In genomic region chr7:155975490-155975889, GRCh38 we compare ENCODE assay signal across 28 cellular contexts.
A peak's percentile ranks its signal among the peaks of the same experiment; 100 is the strongest.
DNase-seq lines count a peak whose midpoint lies in the region; ATAC-seq and TF ChIP-seq lines count a peak whose summit lies in the region.
"Had no signal": no experiment of that assay in that cellular context is flagged by ENCODE, and none has a peak within 500 bp of the region (broad histone marks: within the 10 kb centered on the region; RNA-seq: fewer than 3 reads in every experiment).

No MANE protein-coding gene starts in this region.

- no peak for TF ChIP-seq POLR2A in thyroid gland (IDR thresholded peaks at IDR 0.05)

- no peaks in the 10 kb centered on the region for H3K27me3 ChIP-seq in upper lobe of right lung
- no peaks in the 10 kb centered on the region for H3K27me3 ChIP-seq in thyroid gland
- H3K27me3 ChIP-seq in WERI-Rb-1 (ENCODE audit: insufficient read depth, low read depth, severe bottlenecking) = peaks cover 90% of the 10 kb centered on the region
- H3K27me3 ChIP-seq: ascending aorta, right atrium auricular region, tibial nerve had no signal

- no peaks in the 10 kb centered on the region for H3K9me3 ChIP-seq in upper lobe of right lung
- H3K9me3 ChIP-seq in thyroid gland = no peaks in the 10 kb centered on the region
- H3K9me3 ChIP-seq in WERI-Rb-1 (ENCODE audit: severe bottlenecking) = no peaks in the 10 kb centered on the region
- H3K9me3 ChIP-seq: ascending aorta, right atrium auricular region, SJSA1, tibial nerve had no signal

- no peak overlapping the region for H3K4me3 ChIP-seq in coronary artery
- no peak overlapping the region for H3K4me3 ChIP-seq in upper lobe of right lung
- no peak overlapping the region for H3K4me3 ChIP-seq in thyroid gland (replicated peaks in 1 of 3)
- H3K4me3 ChIP-seq in WERI-Rb-1 (ENCODE audit: low read depth, low read length) = no peak overlapping the region
- H3K4me3 ChIP-seq: ascending aorta, GM23248, right atrium auricular region, SJSA1, tibial nerve had no signal

- no peak overlapping the region for H3K4me3 Mint-ChIP-seq in activated T-cell treated with anti-CD3 and anti-CD28 coated beads, Interleukin-2, amount 50 U/mL, for 24 hours
- no peak overlapping the region for H3K4me3 Mint-ChIP-seq in osteocyte (ENCODE audit: unreplicated experiment)
- H3K4me3 Mint-ChIP-seq: activated CD4-positive, alpha-beta T cell treated with anti-CD3 and anti-CD28 coated beads, Interleukin-2, amount 10 ng/mL, durations not matched to agents 7 days and 5 days; immature natural killer cell; stimulated activated naive CD8-positive, alpha-beta T cell treated with anti-CD3 and anti-CD28 coated beads, Interleukin-15, Interleukin-2, amounts not matched to agents 100 ng/mL and 50 ng/mL, for 24 hours; T-cell; WTC11 had no signal

- H3K36me3 ChIP-seq in upper lobe of right lung (no peaks in the 10 kb centered on the region), thyroid gland (no peaks in the 10 kb centered on the region), WERI-Rb-1 (no peaks in the 10 kb centered on the region)
- H3K36me3 ChIP-seq: ascending aorta, right atrium auricular region, SJSA1, tibial nerve had no signal

- intact Hi-C loops in upper lobe of right lung (cut with DNase I) (no loop called here), thyroid gland (cut with DNase I) (no loop called here)

- peak; percentile 12 for DNase-seq in activated T-cell treated with anti-CD3 and anti-CD28 coated beads, Interleukin-2, amount 50 U/mL, for 24 hours
- DNase-seq in activated T-cell treated with anti-CD3 and anti-CD28 coated beads for 4 hours (no peak), coronary artery (ENCODE audit: low spot score) (peak; percentile 19), osteocyte (ENCODE audit: extremely low spot score, unreplicated experiment) (peak; percentile 62), upper lobe of right lung (peak; percentile 44), thyroid gland (no peak), WERI-Rb-1 (no peak), H4 (ENCODE audit: low spot score) (no peak)
- DNase-seq: activated CD4-positive, alpha-beta T cell treated with anti-CD3 and anti-CD28 coated beads, Interleukin-2, amount 10 ng/mL, durations not matched to agents 7 days and 5 days; Calu3; DMS79 treated with DMSO at 0.1 percent for 48 hours; effector CD8-positive, alpha-beta T cell; GF-D8; GM23248; immature natural killer cell; NCI-H1694; RPMI8226; stimulated activated CD4-positive, alpha-beta T cell treated with anti-CD3 and anti-CD28 coated beads, Interleukin-2, amount 100 ng/mL, for 24 hours had no signal

- H3K27ac Mint-ChIP-seq in activated T-cell treated with anti-CD3 and anti-CD28 coated beads, Interleukin-2, amount 50 U/mL, for 24 hours = no peak overlapping the region
- no peak overlapping the region for H3K27ac Mint-ChIP-seq in osteocyte (ENCODE audit: unreplicated experiment)
- H3K27ac Mint-ChIP-seq: activated CD4-positive, alpha-beta T cell treated with anti-CD3 and anti-CD28 coated beads, Interleukin-2, amount 10 ng/mL, durations not matched to agents 7 days and 5 days; immature natural killer cell; stimulated activated naive CD8-positive, alpha-beta T cell treated with anti-CD3 and anti-CD28 coated beads, Interleukin-15, Interleukin-2, amounts not matched to agents 100 ng/mL and 50 ng/mL, for 24 hours; T-cell; WTC11 had no signal

- H3K4me1 ChIP-seq in upper lobe of right lung (no peaks in the 10 kb centered on the region), thyroid gland (no peaks in the 10 kb centered on the region)
- H3K4me1 ChIP-seq: ascending aorta, parathyroid adenoma, right atrium auricular region, SJSA1, tibial nerve had no signal

- ATAC-seq in upper lobe of right lung = no peak
- ATAC-seq: activated naive CD4-positive, alpha-beta T cell treated with anti-CD3 and anti-CD28 coated beads, Interleukin-2, amount 50 U/mL, for 72 hours; T-cell; WTC11 had no signal

- H3K36me3 Mint-ChIP-seq in activated T-cell treated with anti-CD3 and anti-CD28 coated beads, Interleukin-2, amount 50 U/mL, for 24 hours (ENCODE audit: low read depth) = no peaks in the 10 kb centered on the region
- H3K36me3 Mint-ChIP-seq in osteocyte (ENCODE audit: unreplicated experiment) = no peaks in the 10 kb centered on the region
- H3K36me3 Mint-ChIP-seq: activated naive CD4-positive, alpha-beta T cell treated with anti-CD3 and anti-CD28 coated beads, Interleukin-2, amount 50 U/mL, for 72 hours; immature natural killer cell; T-cell had no signal

- H3K27ac ChIP-seq in coronary artery = no peak overlapping the region
- no peak overlapping the region for H3K27ac ChIP-seq in upper lobe of right lung
- no peak overlapping the region for H3K27ac ChIP-seq in thyroid gland
- no peak overlapping the region for H3K27ac ChIP-seq in WERI-Rb-1
- H3K27ac ChIP-seq: ascending aorta, epithelial cell of prostate, GM23248, parathyroid adenoma, right atrium auricular region, SJSA1, tibial nerve had no signal

- peaks cover 9% of the 10 kb centered on the region for H3K27me3 Mint-ChIP-seq in activated T-cell treated with anti-CD3 and anti-CD28 coated beads, Interleukin-2, amount 50 U/mL, for 24 hours
- peaks cover 20% of the 10 kb centered on the region for H3K27me3 Mint-ChIP-seq in osteocyte (ENCODE audit: unreplicated experiment)

- 73 to 81% methylated on average over 7 of the region's 7 CpGs for WGBS in thyroid gland, 2 donors

- no peaks in the 10 kb centered on the region for H3K9me3 Mint-ChIP-seq in activated T-cell treated with anti-CD3 and anti-CD28 coated beads, Interleukin-2, amount 50 U/mL, for 24 hours
- no peaks in the 10 kb centered on the region for H3K9me3 Mint-ChIP-seq in osteocyte (ENCODE audit: unreplicated experiment)
- H3K9me3 Mint-ChIP-seq: activated CD4-positive, alpha-beta T cell treated with anti-CD3 and anti-CD28 coated beads, Interleukin-2, amount 10 ng/mL, durations not matched to agents 7 days and 5 days; activated naive CD4-positive, alpha-beta T cell treated with anti-CD3 and anti-CD28 coated beads, Interleukin-2, amount 50 U/mL, for 72 hours; stimulated activated naive CD8-positive, alpha-beta T cell treated with anti-CD3 and anti-CD28 coated beads, Interleukin-15, Interleukin-2, amounts not matched to agents 100 ng/mL and 50 ng/mL, for 24 hours; T-cell had no signal

- peaks cover 6% of the 10 kb centered on the region for H3K4me1 Mint-ChIP-seq in activated T-cell treated with anti-CD3 and anti-CD28 coated beads, Interleukin-2, amount 50 U/mL, for 24 hours (ENCODE audit: low read depth)
- H3K4me1 Mint-ChIP-seq in osteocyte (ENCODE audit: unreplicated experiment) = no peaks in the 10 kb centered on the region
- H3K4me1 Mint-ChIP-seq: immature natural killer cell, WTC11 had no signal

- TF ChIP-seq CTCF in coronary artery (IDR thresholded peaks at IDR 0.05) = no peak
- TF ChIP-seq CTCF in osteocyte (IDR thresholded peaks at IDR 0.05) = no peak
- no peak for TF ChIP-seq CTCF in upper lobe of right lung (IDR thresholded peaks at IDR 0.05)
- TF ChIP-seq CTCF in thyroid gland (IDR thresholded peaks at IDR 0.05) = no peak
- TF ChIP-seq CTCF in WERI-Rb-1 (IDR thresholded peaks at IDR 0.05; ENCODE audit: low read depth, low read length) = no peak

Comparison
In these comparisons a context has a peak if more than half of its experiments do, and no peak if none do; other contexts are left out.
1. DNase-seq: peak in activated T-cell treated with anti-CD3 and anti-CD28 coated beads, Interleukin-2, amount 50 U/mL, for 24 hours (single experiment), coronary artery (single experiment), osteocyte (single experiment) and upper lobe of right lung (single experiment); none in activated T-cell treated with anti-CD3 and anti-CD28 coated beads for 4 hours (single experiment), thyroid gland (0 of 2), WERI-Rb-1 (single experiment) and H4 (single experiment).